ENCODE assay signal across 10 cellular contexts in the genomic region with DNA sequence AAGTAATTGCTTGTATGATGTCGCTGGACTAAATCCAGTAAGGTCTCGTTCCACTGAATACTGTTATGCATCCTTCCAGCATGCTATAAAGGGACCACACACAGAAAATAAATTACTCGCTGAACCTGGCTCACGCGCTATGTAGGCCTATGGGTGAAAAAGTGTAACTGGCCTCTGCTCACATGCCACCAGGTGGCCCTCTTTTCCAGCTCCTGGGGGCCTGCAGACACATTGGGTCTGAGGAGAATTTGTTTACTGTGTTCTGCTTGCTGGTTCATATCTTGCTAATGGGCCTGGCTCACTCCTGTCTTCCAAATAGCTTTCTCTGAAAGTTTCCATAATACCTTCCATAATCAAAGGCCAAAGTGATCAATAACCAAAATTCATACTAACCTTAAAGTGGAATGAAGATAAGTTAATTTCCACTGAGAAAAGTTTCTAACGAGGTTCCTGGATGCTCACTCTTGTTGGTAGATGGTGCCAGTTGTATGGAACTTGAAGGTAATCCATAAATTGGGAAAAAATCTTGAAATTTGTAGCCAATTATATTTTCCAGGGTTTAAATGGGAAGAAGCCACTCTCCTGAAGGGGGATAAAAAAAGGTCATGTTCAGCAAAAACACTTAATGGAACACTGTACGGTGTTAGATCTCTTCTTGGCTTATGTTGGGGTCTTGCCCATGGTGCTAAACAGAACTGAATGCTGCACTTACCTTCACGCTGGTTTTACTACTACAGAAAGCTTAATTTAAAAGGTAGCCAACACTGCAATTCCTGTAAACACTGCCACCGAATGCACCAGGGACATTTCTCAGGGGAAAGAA. TPM values are rescaled to one million over a fixed set of nuclear protein-coding genes. Genes with fewer than 3 reads are reported as not detected.
DNase-seq lines count a peak whose midpoint lies in the region; ATAC-seq and TF ChIP-seq lines count a peak whose summit lies in the region.
"Had no signal": no experiment of that assay in that cellular context is flagged by ENCODE, and none has a peak within 500 bp of the region (broad histone marks: within the 10 kb centered on the region; RNA-seq: fewer than 3 reads in every experiment).

No MANE protein-coding gene starts in this region.

- no peaks in the 10 kb centered on the region for H3K36me3 ChIP-seq in HEK293 (ENCODE audit: control insufficient read depth in 2 of 2, insufficient read depth in 1 of 2, low read length in 2 of 2)
- H3K36me3 ChIP-seq in NT2/D1 (ENCODE audit: insufficient read depth, insufficient read length, low read length): no peaks in the 10 kb centered on the region
- H3K36me3 ChIP-seq in testis (ENCODE audit: low read depth, missing control alignments): no peaks in the 10 kb centered on the region

- H3K4me3 ChIP-seq in HEK293 (ENCODE audit: low read depth, low read length) (no peak overlapping the region), NT2/D1 (ENCODE audit: insufficient read length, low read depth) (no peak overlapping the region), testis (no peak overlapping the region)

- TF ChIP-seq POLR2A in testis (IDR thresholded peaks at IDR 0.05): no peak

- ATAC-seq in GM18498 (IDR thresholded peaks at IDR 0.05; ENCODE audit: unreplicated experiment): peak; percentile 61
- peak; percentile 72 for ATAC-seq in activated naive CD8-positive, alpha-beta T cell treated with anti-CD3 and anti-CD28 coated beads, Interleukin-2, amount 50 U/mL, for 24 hours
- peak; percentile 63 for ATAC-seq in stimulated activated naive CD8-positive, alpha-beta T cell treated with anti-CD3 and anti-CD28 coated beads, Interleukin-15, Interleukin-2, amounts not matched to agents 100 U/mL and 50 U/mL, for 24 hours

- TF ChIP-seq CTCF in HEK293 (tag by site-specific recombination; IDR thresholded peaks at IDR 0.05) (no peak), testis (IDR thresholded peaks at IDR 0.05) (no peak)

- POLR2A ChIA-PET in HEK293 (lab: Yijun Ruan, JAX): no interaction called here

- peaks cover 5% of the 10 kb centered on the region for H3K27me3 Mint-ChIP-seq in activated naive CD8-positive, alpha-beta T cell treated with anti-CD3 and anti-CD28 coated beads, Interleukin-2, amount 50 U/mL, for 24 hours

- CTCF ChIA-PET in HEK293 (lab: Yijun Ruan, JAX): interaction anchor here (0.6 to 1.3 kb wide), 3 partner anchors 247 to 1021 kb away, joined by 4 to 6 read pairs (median 5); no protein-coding TSS in a partner anchor

- H3K27ac ChIP-seq in HEK293 (ENCODE audit: extremely low read depth, low read depth, low read length) (no peak overlapping the region), testis (no peak overlapping the region)

- no peak overlapping the region for H3K27ac Mint-ChIP-seq in activated naive CD8-positive, alpha-beta T cell treated with anti-CD3 and anti-CD28 coated beads, Interleukin-2, amount 50 U/mL, for 24 hours
- H3K27ac Mint-ChIP-seq: IgD-negative memory B cell had no signal

- 74 to 78% methylated on average over 9 of the region's 9 CpGs for WGBS in testis, 2 donors

- no peak overlapping the region for H3K4me3 Mint-ChIP-seq in activated naive CD8-positive, alpha-beta T cell treated with anti-CD3 and anti-CD28 coated beads, Interleukin-2, amount 50 U/mL, for 24 hours
- H3K4me3 Mint-ChIP-seq: IgD-negative memory B cell had no signal

- DNase-seq in NT2/D1 (ENCODE audit: low read depth, low spot score): peak; percentile 39
- DNase-seq in activated naive CD8-positive, alpha-beta T cell treated with anti-CD3 and anti-CD28 coated beads, Interleukin-2, amount 50 U/mL, for 24 hours: peak; percentile 41
- peak; percentile 42 for DNase-seq in stimulated activated naive CD8-positive, alpha-beta T cell treated with anti-CD3 and anti-CD28 coated beads, Interleukin-15, Interleukin-2, amounts not matched to agents 100 U/mL and 50 U/mL, for 24 hours
- no peak for DNase-seq in testis
- no peak for DNase-seq in DMS153 treated with DMSO at 0.1 percent for 48 hours (lab: John Stamatoyannopoulos, UW; ENCODE audit: unreplicated experiment)
- no peak for DNase-seq in NCI-H128 (lab: John Stamatoyannopoulos, UW; ENCODE audit: unreplicated experiment)

- H3K36me3 Mint-ChIP-seq in activated naive CD8-positive, alpha-beta T cell treated with anti-CD3 and anti-CD28 coated beads, Interleukin-2, amount 50 U/mL, for 24 hours (ENCODE audit: low read depth): no peaks in the 10 kb centered on the region
- H3K36me3 Mint-ChIP-seq: IgD-negative memory B cell had no signal

- intact Hi-C loops in testis (cut with DNase I; ENCODE audit: low total_unique reads): no loop called here

- H3K27me3 ChIP-seq in NT2/D1 (ENCODE audit: insufficient read depth, insufficient read length) (no peaks in the 10 kb centered on the region), testis (no peaks in the 10 kb centered on the region)

- no peaks in the 10 kb centered on the region for H3K4me1 Mint-ChIP-seq in activated naive CD8-positive, alpha-beta T cell treated with anti-CD3 and anti-CD28 coated beads, Interleukin-2, amount 50 U/mL, for 24 hours

- H3K9me3 ChIP-seq in HEK293 (ENCODE audit: control insufficient read depth, insufficient read depth, low read depth, low read length) (no peaks in the 10 kb centered on the region), NT2/D1 (ENCODE audit: insufficient read depth, low read length) (no peaks in the 10 kb centered on the region), testis (no peaks in the 10 kb centered on the region)

- H3K9ac ChIP-seq in NT2/D1 (ENCODE audit: insufficient read length, low read depth): no peak overlapping the region

- H3K9me3 Mint-ChIP-seq in activated naive CD8-positive, alpha-beta T cell treated with anti-CD3 and anti-CD28 coated beads, Interleukin-2, amount 50 U/mL, for 24 hours: no peaks in the 10 kb centered on the region
- H3K9me3 Mint-ChIP-seq: IgD-negative memory B cell had no signal

- H3K4me1 ChIP-seq in HEK293 (ENCODE audit: control insufficient read depth, insufficient read depth, low read length): no peaks in the 10 kb centered on the region
- no peaks in the 10 kb centered on the region for H3K4me1 ChIP-seq in NT2/D1 (ENCODE audit: insufficient read depth, insufficient read length)
- H3K4me1 ChIP-seq in testis: no peaks in the 10 kb centered on the region

TF ChIP-seq in HEK293, 187 proteins besides CTCF, POLR2A, EP300 and RAD21:
- TF ChIP-seq ZNF121 (tag by site-specific recombination; IDR thresholded peaks at IDR 0.05): no peak
- no peak for TF ChIP-seq ZNF292 (tag by site-specific recombination; IDR thresholded peaks at IDR 0.05; ENCODE audit: borderline replicate concordance, low read depth)
- no peak for TF ChIP-seq ZNF558 (tag by site-specific recombination; IDR thresholded peaks at IDR 0.05)
- TF ChIP-seq ZNF366 (tag by site-specific recombination; conservative IDR thresholded peaks at IDR 0.05): no peak
- no peak for TF ChIP-seq SETDB1 (IDR thresholded peaks at IDR 0.05; ENCODE audit: insufficient read length, low read length)
- TF ChIP-seq KLF16 (tag by site-specific recombination; IDR thresholded peaks at IDR 0.05): no peak
- TF ChIP-seq ZNF654 (tag by site-specific recombination; IDR thresholded peaks at IDR 0.05; ENCODE audit: low read depth): 0 out of 2 replicates have a peak, but pooled peaks have one; percentile 4

RNA-seq across cellular contexts. Expression of a gene that starts 27.0 kb away (rescaled TPM):
- 10 to 100 TPM; 67.0 to 92.2 TPM for total RNA-seq in testis
- 286 TPM for polyA plus RNA-seq in testis (ENCODE audit: insufficient read depth, low read depth, low replicate concordance)
- total RNA-seq: endothelial cell of umbilical vein had no signal
- polyA plus RNA-seq: endothelial cell of umbilical vein, IgD-negative memory B cell had no signal

Comparison
In these comparisons a context has a peak if more than half of its experiments do, and no peak if none do; other contexts are left out.
1. DNase-seq: peak in NT2/D1 (single experiment), activated naive CD8-positive, alpha-beta T cell treated with anti-CD3 and anti-CD28 coated beads, Interleukin-2, amount 50 U/mL, for 24 hours (single experiment) and stimulated activated naive CD8-positive, alpha-beta T cell treated with anti-CD3 and anti-CD28 coated beads, Interleukin-15, Interleukin-2, amounts not matched to agents 100 U/mL and 50 U/mL, for 24 hours (single experiment); none in testis (single experiment), DMS153 treated with DMSO at 0.1 percent for 48 hours (single experiment) and NCI-H128 (single experiment).
2. Peak in every context shown above with its lines, with median percentiles within 50 percentile points of each other: ATAC-seq.